18 cellular contexts compared by ENCODE assay signal in the genomic region with DNA sequence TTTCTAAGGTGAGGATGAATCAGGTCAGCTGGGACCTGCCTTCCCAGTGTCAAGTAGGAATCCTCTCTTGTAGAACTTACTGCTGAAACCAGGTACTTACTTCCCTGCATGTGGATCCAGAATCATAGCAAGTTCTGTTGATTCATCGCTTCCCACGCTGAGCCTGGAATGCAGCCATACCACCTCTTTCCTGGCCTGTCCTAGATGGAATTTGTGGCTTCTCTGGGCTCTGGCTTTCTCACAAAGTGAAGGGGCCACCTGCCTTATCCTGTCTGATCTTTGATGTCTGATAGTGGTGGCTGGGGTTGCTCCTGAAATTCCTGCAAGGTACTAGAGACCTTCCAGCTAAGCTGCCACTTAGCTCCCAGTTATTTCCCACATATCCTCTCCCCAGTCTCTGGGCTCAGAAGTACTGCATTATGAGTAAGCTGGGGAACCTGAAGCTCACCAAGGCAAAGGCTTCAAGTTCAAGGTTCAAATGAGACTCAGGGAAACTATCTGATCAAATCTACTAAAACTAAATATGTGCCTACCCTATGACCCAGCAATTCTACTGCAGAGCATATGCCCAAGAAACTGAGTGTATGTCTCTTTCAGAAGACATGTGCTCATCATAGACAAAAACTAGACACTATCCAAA.
DNase-seq lines count a peak whose midpoint lies in the region; ATAC-seq, FAIRE-seq and TF ChIP-seq lines count a peak whose summit lies in the region.
"Had no signal": no experiment of that assay in that cellular context is flagged by ENCODE, and none has a peak within 500 bp of the region (broad histone marks: within the 10 kb centered on the region; RNA-seq: fewer than 3 reads in every experiment).

No MANE protein-coding gene starts in this region.

- no peaks in the 10 kb centered on the region for H4K20me1 ChIP-seq in HepG2 (ENCODE audit: insufficient read depth, low read length)

- no peak overlapping the region for H3K4me3 Mint-ChIP-seq in Caco-2 (ENCODE audit: unreplicated experiment)
- H3K4me3 Mint-ChIP-seq in CD4-positive, alpha-beta T cell = no peak overlapping the region
- H3K4me3 Mint-ChIP-seq in activated CD4-positive, alpha-beta T cell treated with anti-CD3 and anti-CD28 coated beads for 36 hours = no peak overlapping the region
- H3K4me3 Mint-ChIP-seq: activated CD4-positive, alpha-beta T cell treated with anti-CD3 and anti-CD28 coated beads, Interleukin-2, amount 10 ng/mL, durations not matched to agents 7 days and 5 days; dendritic cell treated with granulocyte-macrophage colony-stimulating factor and Interleukin-4, amounts not matched to agents 40 ng/mL and 50 ng/mL, for 4 days; immature natural killer cell; T-helper 2 cell treated with Interferon-gamma antibody and Interleukin-4, amounts not matched to agents 5 μg/mL and 100 μg/mL, for 36 hours had no signal

- H4K8ac ChIP-seq in neuronal stem cell (ENCODE audit: low read depth, low read length) = no peak overlapping the region

- peak; percentile 81 for ATAC-seq in HepG2
- ATAC-seq in CD4-positive, alpha-beta T cell (ENCODE audit: poor library complexity) = no peak
- no peak for ATAC-seq in activated CD4-positive, alpha-beta T cell treated with anti-CD3 and anti-CD28 coated beads for 36 hours

- H3K18ac ChIP-seq in neuronal stem cell (ENCODE audit: low read length) = no peak overlapping the region

- peaks cover 17% of the 10 kb centered on the region for H3K4me1 Mint-ChIP-seq in Caco-2 (ENCODE audit: low read depth, unreplicated experiment)
- H3K4me1 Mint-ChIP-seq in CD4-positive, alpha-beta T cell (ENCODE audit: low read depth) = no peaks in the 10 kb centered on the region
- H3K4me1 Mint-ChIP-seq in activated CD4-positive, alpha-beta T cell treated with anti-CD3 and anti-CD28 coated beads for 36 hours = peaks cover 3% of the 10 kb centered on the region
- H3K4me1 Mint-ChIP-seq: immature natural killer cell had no signal

- TF ChIP-seq EP300 in HepG2 (IDR thresholded peaks at IDR 0.05; ENCODE audit: low read depth in 2 of 2, low read length in 2 of 2) (no peak), HepG2 (CRISPR knock-in tag; IDR thresholded peaks at IDR 0.05; ENCODE audit: borderline replicate concordance) (no peak)

- H3K4me2 ChIP-seq in HepG2 (ENCODE audit: low read depth, low read length) (peak overlapping the region; percentile 13; the same call in 1 of the 2 replicates), neuronal stem cell (ENCODE audit: insufficient read depth, low read length, poor library complexity, severe bottlenecking) (no peak overlapping the region)

- H3K36me3 ChIP-seq in Caco-2 (ENCODE audit: control insufficient read depth, insufficient read depth, low read length) (no peaks in the 10 kb centered on the region), HepG2 (replicated peaks in 1 of 2; ENCODE audit: control insufficient read depth in 1 of 2, insufficient read depth in 2 of 2, low read length in 2 of 2) (no peaks in the 10 kb centered on the region), neuronal stem cell (replicated peaks in 1 of 2; ENCODE audit: control insufficient read depth in 2 of 2, insufficient read depth in 2 of 2, low read length in 2 of 2) (no peaks in the 10 kb centered on the region)
- H3K36me3 ChIP-seq: adrenal gland, Peyer's patch had no signal

- POLR2A ChIA-PET in Caco-2 (lab: Charles Lee) (no interaction called here), HepG2 (lab: Yijun Ruan, JAX) (interaction anchor here (1.6 kb wide), 1 partner anchor 11 kb away, joined by 7 read pairs; no protein-coding TSS in a partner anchor)
- POLR2A ChIA-PET in CD4-positive, alpha-beta T cell (lab: Charles Lee) = no interaction called here
- POLR2A ChIA-PET in activated CD4-positive, alpha-beta T cell treated with anti-CD3 and anti-CD28 coated beads for 36 hours (lab: Charles Lee) = no interaction called here

- no peaks in the 10 kb centered on the region for H3K27me3 Mint-ChIP-seq in Caco-2 (ENCODE audit: insufficient read depth, unreplicated experiment)
- H3K27me3 Mint-ChIP-seq in CD4-positive, alpha-beta T cell = no peaks in the 10 kb centered on the region
- H3K27me3 Mint-ChIP-seq in activated CD4-positive, alpha-beta T cell treated with anti-CD3 and anti-CD28 coated beads for 36 hours = no peaks in the 10 kb centered on the region
- H3K27me3 Mint-ChIP-seq: activated CD4-positive, alpha-beta T cell treated with anti-CD3 and anti-CD28 coated beads, Interleukin-2, amount 10 ng/mL, durations not matched to agents 7 days and 5 days; dendritic cell treated with granulocyte-macrophage colony-stimulating factor and Interleukin-4, amounts not matched to agents 40 ng/mL and 50 ng/mL, for 4 days had no signal

- whole genome bisulfite sequencing in HepG2 (ENCODE audit: low lambda C conversion rate) = 67% methylated on average over 1 of the region's 2 CpGs
- no CpG with 5 or more reads among the region's 2 CpGs for WGBS in neuronal stem cell (ENCODE audit: extremely low coverage in 2 of 2, insufficient read length in 2 of 2, insufficient replicate concordance in 1 of 2), 2 donors

- no peak for TF ChIP-seq RAD21 in HepG2 (CRISPR knock-in tag; IDR thresholded peaks at IDR 0.05)

- no peak overlapping the region for H4K91ac ChIP-seq in neuronal stem cell (ENCODE audit: low read depth, low read length, poor library complexity)

- peaks cover 6% of the 10 kb centered on the region for H3K36me3 Mint-ChIP-seq in Caco-2 (ENCODE audit: insufficient read depth, unreplicated experiment)
- peaks cover 28% of the 10 kb centered on the region for H3K36me3 Mint-ChIP-seq in CD4-positive, alpha-beta T cell (ENCODE audit: low read depth)
- peaks cover 7% of the 10 kb centered on the region for H3K36me3 Mint-ChIP-seq in activated CD4-positive, alpha-beta T cell treated with anti-CD3 and anti-CD28 coated beads for 36 hours (ENCODE audit: low read depth)

- H2AFZ ChIP-seq in HepG2 (ENCODE audit: low read length) (no peak overlapping the region), neuronal stem cell (ENCODE audit: low read length) (no peak overlapping the region)
- H2AFZ ChIP-seq: parathyroid adenoma had no signal

- TF ChIP-seq POLR2A in HepG2 (IDR thresholded peaks at IDR 0.05; ENCODE audit: insufficient read depth in 1 of 2, low read depth in 2 of 2, low read length in 2 of 2) = no peak

- peak; percentile 79 for FAIRE-seq in HepG2 (lab: Jason Lieb, UNC)

- in situ Hi-C loops in HepG2 (cut with HindIII; ENCODE audit: extremely low pct_ligation_motif_present, low pct_unique_long_range_greater_than_20kb) = no loop called here

- peak; percentile 62 to 82 for DNase-seq in Caco-2
- peak; percentile 58 for DNase-seq in NCI-H226
- DNase-seq in choroid plexus epithelial cell (ENCODE audit: low read depth) = peak; percentile 75
- peak; percentile 52 for DNase-seq in HepG2 (ENCODE audit: low spot score)
- DNase-seq in neuronal stem cell (ENCODE audit: low spot score) = no peak
- no peak for DNase-seq in CD4-positive, alpha-beta T cell
- no peak for DNase-seq in SHP77 (lab: John Stamatoyannopoulos, UW)
- no peak for DNase-seq in activated CD4-positive, alpha-beta T cell treated with anti-CD3 and anti-CD28 coated beads for 36 hours
- DNase-seq: activated CD4-positive, alpha-beta T cell treated with anti-CD3 and anti-CD28 coated beads, Interleukin-2, amount 10 ng/mL, durations not matched to agents 7 days and 5 days; adrenal gland; immature natural killer cell; NCI-H146; NCI-H510A treated with DMSO at 0.1 percent for 48 hours; Peyer's patch; stimulated activated CD4-positive, alpha-beta T cell treated with anti-CD3 and anti-CD28 coated beads, Interleukin-15, amount 100 ng/mL, for 24 hours had no signal

- H3K79me2 ChIP-seq in HepG2 (ENCODE audit: insufficient read depth, low read length) = no peaks in the 10 kb centered on the region
- H3K79me2 ChIP-seq: parathyroid adenoma had no signal

- H2BK5ac ChIP-seq in neuronal stem cell (ENCODE audit: low read length) = no peak overlapping the region

- CTCF ChIA-PET in Caco-2 (lab: Charles Lee) = no interaction called here
- CTCF ChIA-PET in HepG2 (lab: Yijun Ruan, JAX; ENCODE audit: low intra/inter-chr PET ratio, low total read pairs) = no interaction called here
- CTCF ChIA-PET in CD4-positive, alpha-beta T cell (lab: Charles Lee) = no interaction called here
- CTCF ChIA-PET in activated CD4-positive, alpha-beta T cell treated with anti-CD3 and anti-CD28 coated beads for 36 hours (lab: Charles Lee) = no interaction called here

- H3K79me1 ChIP-seq in neuronal stem cell (ENCODE audit: low read depth, low read length) = no peaks in the 10 kb centered on the region

- H3K27ac ChIP-seq in HepG2 (ENCODE audit: extremely low read length, insufficient read depth, low read length) (peak overlapping the region; percentile 22), neuronal stem cell (replicated peaks; ENCODE audit: low read length) (no peak overlapping the region)
- no peak overlapping the region for H3K27ac ChIP-seq in CD4-positive, alpha-beta T cell (ENCODE audit: low read depth, low read length)
- H3K27ac ChIP-seq: adrenal gland, parathyroid adenoma, Peyer's patch had no signal

- BruUV-seq in Caco-2 (replicated peaks; lab: Mats Ljungman, UMichigan) (no TSS peak), HepG2 (replicated peaks; lab: Mats Ljungman, UMichigan) (no TSS peak)

- no peak overlapping the region for H2BK120ac ChIP-seq in neuronal stem cell (ENCODE audit: low read depth, low read length)

- no peak overlapping the region for H2AK5ac ChIP-seq in neuronal stem cell (ENCODE audit: low read depth, low read length)

- no peak overlapping the region for H2BK12ac ChIP-seq in neuronal stem cell (ENCODE audit: low read length)

- no peak overlapping the region for H2BK15ac ChIP-seq in neuronal stem cell (ENCODE audit: low read length)

- H3K27ac Mint-ChIP-seq in Caco-2 (ENCODE audit: unreplicated experiment) = peak overlapping the region; percentile 20
- H3K27ac Mint-ChIP-seq in CD4-positive, alpha-beta T cell = no peak overlapping the region
- no peak overlapping the region for H3K27ac Mint-ChIP-seq in activated CD4-positive, alpha-beta T cell treated with anti-CD3 and anti-CD28 coated beads for 36 hours
- H3K27ac Mint-ChIP-seq: activated CD4-positive, alpha-beta T cell treated with anti-CD3 and anti-CD28 coated beads, Interleukin-2, amount 10 ng/mL, durations not matched to agents 7 days and 5 days; dendritic cell treated with granulocyte-macrophage colony-stimulating factor and Interleukin-4, amounts not matched to agents 40 ng/mL and 50 ng/mL, for 4 days; immature natural killer cell; T-helper 2 cell treated with Interferon-gamma antibody and Interleukin-4, amounts not matched to agents 5 μg/mL and 100 μg/mL, for 36 hours had no signal

- intact Hi-C loops in Caco-2 (cut with micrococcal nuclease; ENCODE audit: unreplicated experiment) = no loop called here
- intact Hi-C loops in HepG2 (cut with micrococcal nuclease; ENCODE audit: unreplicated experiment) = no loop called here
- intact Hi-C loops in CD4-positive, alpha-beta T cell (cut with DNase I, micrococcal nuclease) = no loop called here
- intact Hi-C loops in activated CD4-positive, alpha-beta T cell treated with anti-CD3 and anti-CD28 coated beads for 36 hours (cut with DNase I, micrococcal nuclease) = no loop called here

- peaks cover 31% of the 10 kb centered on the region for H3K4me1 ChIP-seq in Caco-2
- H3K4me1 ChIP-seq in HepG2 (ENCODE audit: insufficient read depth, low read length) = peaks cover 23% of the 10 kb centered on the region
- no peaks in the 10 kb centered on the region for H3K4me1 ChIP-seq in neuronal stem cell (ENCODE audit: control insufficient read depth in 2 of 2, insufficient read depth in 1 of 2, low read depth in 1 of 2, low read length in 2 of 2)
- H3K4me1 ChIP-seq: Peyer's patch had no signal

- H3K9ac ChIP-seq in HepG2 (ENCODE audit: insufficient read depth, low read depth, low read length) = no peak overlapping the region
- no peak overlapping the region for H3K9ac ChIP-seq in neuronal stem cell (ENCODE audit: low read depth, low read length, poor library complexity)
- H3K9ac ChIP-seq: parathyroid adenoma had no signal

- H3K4ac ChIP-seq in neuronal stem cell (ENCODE audit: low read length) = no peak overlapping the region

- no peaks in the 10 kb centered on the region for H3K27me3 ChIP-seq in Caco-2 (replicated peaks; ENCODE audit: control insufficient read depth, insufficient read depth, low read length)
- no peaks in the 10 kb centered on the region for H3K27me3 ChIP-seq in HepG2 (ENCODE audit: control insufficient read depth in 1 of 2, insufficient read depth in 2 of 2, low read length in 2 of 2)
- H3K27me3 ChIP-seq in neuronal stem cell (ENCODE audit: control insufficient read depth in 3 of 3, insufficient read depth in 3 of 3, low read depth in 1 of 3, low read length in 3 of 3) = no peaks in the 10 kb centered on the region
- H3K27me3 ChIP-seq in CD4-positive, alpha-beta T cell (ENCODE audit: control insufficient read depth, insufficient read depth, low read length) = no peaks in the 10 kb centered on the region
- H3K27me3 ChIP-seq: adrenal gland, Peyer's patch had no signal

- TF ChIP-seq CTCF in Caco-2 (IDR thresholded peaks at IDR 0.05; ENCODE audit: insufficient read depth in 1 of 2, low read depth in 1 of 2, low read length in 1 of 2, severe bottlenecking in 1 of 2, unreplicated experiment in 1 of 2) (no peak), choroid plexus epithelial cell (conservative IDR thresholded peaks at IDR 0.05; ENCODE audit: low read depth, low read length) (no peak), HepG2 (CRISPR knock-in tag; IDR thresholded peaks at IDR 0.05) (no peak)
- no peak for TF ChIP-seq CTCF in CD4-positive, alpha-beta T cell (IDR thresholded peaks at IDR 0.05)

- peaks cover 12% of the 10 kb centered on the region for H3K9me3 Mint-ChIP-seq in Caco-2 (ENCODE audit: unreplicated experiment)
- H3K9me3 Mint-ChIP-seq in CD4-positive, alpha-beta T cell = no peaks in the 10 kb centered on the region
- H3K9me3 Mint-ChIP-seq in activated CD4-positive, alpha-beta T cell treated with anti-CD3 and anti-CD28 coated beads for 36 hours (ENCODE audit: low read depth) = no peaks in the 10 kb centered on the region
- H3K9me3 Mint-ChIP-seq: activated CD4-positive, alpha-beta T cell treated with anti-CD3 and anti-CD28 coated beads, Interleukin-2, amount 10 ng/mL, durations not matched to agents 7 days and 5 days; dendritic cell treated with granulocyte-macrophage colony-stimulating factor and Interleukin-4, amounts not matched to agents 40 ng/mL and 50 ng/mL, for 4 days; immature natural killer cell; T-helper 2 cell treated with Interferon-gamma antibody and Interleukin-4, amounts not matched to agents 5 μg/mL and 100 μg/mL, for 36 hours had no signal

- H3K9me3 ChIP-seq in Caco-2 (peaks cover 7% of the 10 kb centered on the region; the same call in 1 of the 2 replicates), HepG2 (ENCODE audit: low read length) (no peaks in the 10 kb centered on the region), neuronal stem cell (replicated peaks in 1 of 2; ENCODE audit: control insufficient read depth in 2 of 2, insufficient read depth in 1 of 2, low read depth in 1 of 2, low read length in 2 of 2) (no peaks in the 10 kb centered on the region)
- H3K9me3 ChIP-seq in CD4-positive, alpha-beta T cell (ENCODE audit: control insufficient read depth, low read length) = no peaks in the 10 kb centered on the region
- H3K9me3 ChIP-seq: adrenal gland, Peyer's patch had no signal

- H3K23ac ChIP-seq in neuronal stem cell (ENCODE audit: low read depth, low read length, poor library complexity) = no peak overlapping the region

- no peak overlapping the region for H3K14ac ChIP-seq in neuronal stem cell (ENCODE audit: low read length)

- H3K4me3 ChIP-seq in Caco-2 (ENCODE audit: low read depth, low read length) (no peak overlapping the region), choroid plexus epithelial cell (ENCODE audit: low read depth, low read length) (no peak overlapping the region), HepG2 (replicated peaks in 1 of 3; ENCODE audit: insufficient read depth in 1 of 3, low read depth in 2 of 3, low read length in 3 of 3) (no peak overlapping the region), neuronal stem cell (ENCODE audit: low read length in 2 of 2) (no peak overlapping the region)
- H3K4me3 ChIP-seq: adrenal gland, Peyer's patch had no signal

Comparison
In these comparisons a context has a peak if more than half of its experiments do, and no peak if none do; other contexts are left out.
1. DNase-seq: peak in Caco-2 (2 of 2), NCI-H226 (single experiment), choroid plexus epithelial cell (single experiment) and HepG2 (single experiment); none in neuronal stem cell (single experiment), CD4-positive, alpha-beta T cell (0 of 10), SHP77 (0 of 2) and activated CD4-positive, alpha-beta T cell treated with anti-CD3 and anti-CD28 coated beads for 36 hours (single experiment).